In the genomic region with DNA sequence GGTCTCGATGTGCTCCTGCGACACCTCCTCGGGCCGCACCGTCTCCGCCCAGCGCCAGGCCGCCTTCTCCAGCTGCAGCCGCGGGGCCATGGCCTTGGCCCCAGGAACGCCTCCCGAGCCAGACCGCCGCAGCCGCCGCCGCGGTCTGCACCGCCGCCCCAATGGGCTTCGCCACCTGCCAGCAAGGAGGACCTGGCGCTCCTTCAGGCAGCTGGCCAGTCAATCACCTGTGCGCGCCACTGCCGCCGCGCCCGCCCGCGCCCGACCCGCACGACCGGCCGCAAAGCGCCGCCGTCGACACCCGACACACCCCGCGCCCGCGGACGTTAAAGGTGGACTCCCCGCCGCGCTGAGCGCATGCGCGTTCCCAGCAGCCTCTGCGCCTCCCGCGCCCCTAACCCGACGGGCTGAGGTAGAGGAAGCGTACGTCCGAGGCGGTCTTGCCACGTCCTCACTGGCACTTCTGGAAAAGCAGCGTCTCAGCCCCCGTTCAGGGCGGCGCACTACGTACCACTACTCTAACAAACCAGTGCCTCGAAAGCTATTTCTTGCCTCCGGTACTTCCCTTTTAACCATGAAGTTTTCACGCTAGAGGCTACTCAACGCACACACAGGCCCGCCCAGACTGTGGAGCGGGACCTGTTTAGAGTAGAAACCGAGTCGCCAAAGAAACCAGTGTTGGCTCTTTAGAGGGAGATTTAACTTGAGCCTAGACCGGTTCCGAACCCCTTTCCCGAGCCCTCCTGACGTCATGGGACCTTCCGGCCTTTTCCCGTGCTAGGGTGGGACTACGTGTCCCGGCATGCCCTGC, we compare ENCODE assay signal across 1 cellular context.
TF ChIP-seq lines count a peak whose summit lies in the region.

TSS of gene USP48 (minus strand) at position 282 of the 811 bp plus-strand sequence. CDS start at position 90, 192 bp downstream.

TF ChIP-seq in HepG2, 621 proteins besides CTCF, POLR2A, EP300 and RAD21 (continued from another document and continues in another):
- TF ChIP-seq, protein P1, sequence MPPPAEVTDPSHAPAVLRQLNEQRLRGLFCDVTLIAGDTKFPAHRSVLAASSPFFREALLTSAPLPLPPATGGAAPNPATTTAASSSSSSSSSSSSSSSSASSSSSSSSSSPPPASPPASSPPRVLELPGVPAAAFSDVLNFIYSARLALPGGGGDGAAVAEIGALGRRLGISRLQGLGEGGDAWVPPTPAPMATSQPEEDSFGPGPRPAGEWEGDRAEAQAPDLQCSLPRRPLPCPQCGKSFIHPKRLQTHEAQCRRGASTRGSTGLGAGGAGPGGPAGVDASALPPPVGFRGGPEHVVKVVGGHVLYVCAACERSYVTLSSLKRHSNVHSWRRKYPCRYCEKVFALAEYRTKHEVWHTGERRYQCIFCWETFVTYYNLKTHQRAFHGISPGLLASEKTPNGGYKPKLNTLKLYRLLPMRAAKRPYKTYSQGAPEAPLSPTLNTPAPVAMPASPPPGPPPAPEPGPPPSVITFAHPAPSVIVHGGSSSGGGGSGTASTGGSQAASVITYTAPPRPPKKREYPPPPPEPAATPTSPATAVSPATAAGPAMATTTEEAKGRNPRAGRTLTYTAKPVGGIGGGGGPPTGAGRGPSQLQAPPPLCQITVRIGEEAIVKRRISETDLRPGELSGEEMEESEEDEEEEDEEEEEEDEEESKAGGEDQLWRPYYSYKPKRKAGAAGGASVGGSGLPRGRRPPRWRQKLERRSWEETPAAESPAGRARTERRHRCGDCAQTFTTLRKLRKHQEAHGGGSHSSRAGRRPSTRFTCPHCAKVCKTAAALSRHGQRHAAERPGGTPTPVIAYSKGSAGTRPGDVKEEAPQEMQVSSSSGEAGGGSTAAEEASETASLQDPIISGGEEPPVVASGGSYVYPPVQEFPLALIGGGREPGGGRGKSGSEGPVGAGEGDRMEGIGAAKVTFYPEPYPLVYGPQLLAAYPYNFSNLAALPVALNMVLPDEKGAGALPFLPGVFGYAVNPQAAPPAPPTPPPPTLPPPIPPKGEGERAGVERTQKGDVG (CRISPR knock-in tag; IDR thresholded peaks at IDR 0.05; ENCODE audit: borderline replicate concordance), result no peak
- TF ChIP-seq RBM22 (optimal IDR thresholded peaks at IDR 0.05; ENCODE audit: low read length) (peak; percentile 86), KDM2A (CRISPR knock-in tag; IDR thresholded peaks at IDR 0.05; ENCODE audit: borderline replicate concordance, low read depth) (peak; percentile 90), ZNF747 (CRISPR knock-in tag; IDR thresholded peaks at IDR 0.05; ENCODE audit: borderline replicate concordance) (peak; percentile 45; the same call in 1 of the 2 replicates), HDAC6 (IDR thresholded peaks at IDR 0.05; ENCODE audit: low read depth, low read length) (no peak), STAT6 (CRISPR knock-in tag; IDR thresholded peaks at IDR 0.05; ENCODE audit: borderline replicate concordance) (no peak; the same call in 1 of the 2 replicates), NFIB (CRISPR knock-in tag; IDR thresholded peaks at IDR 0.05; ENCODE audit: borderline replicate concordance) (no peak), ZBTB8A (CRISPR knock-in tag; IDR thresholded peaks at IDR 0.05; ENCODE audit: borderline replicate concordance, low read depth) (no peak), ZNF737 (CRISPR knock-in tag; IDR thresholded peaks at IDR 0.05; ENCODE audit: borderline replicate concordance) (no peak), ZNF24 (IDR thresholded peaks at IDR 0.05) (no peak), RBM39 (IDR thresholded peaks at IDR 0.05; ENCODE audit: low read depth, low read length, poor library complexity, severe bottlenecking) (peak; percentile 48), FOXP1 (IDR thresholded peaks at IDR 0.05) (no peak), FOXP1 (CRISPR knock-in tag; IDR thresholded peaks at IDR 0.05) (0 out of 2 replicates have a peak, but pooled peaks have one; percentile 8), BCL6 (CRISPR knock-in tag; IDR thresholded peaks at IDR 0.05) (peak; percentile 42; the same call in 1 of the 2 replicates), ZNF616 (CRISPR knock-in tag; IDR thresholded peaks at IDR 0.05; ENCODE audit: low read depth) (peak; percentile 72), CREM (IDR thresholded peaks at IDR 0.05) (peak; percentile 99), CREM (CRISPR knock-in tag; IDR thresholded peaks at IDR 0.05) (0 out of 2 replicates have a peak, but pooled peaks have one; percentile 19), ADNP (CRISPR knock-in tag; IDR thresholded peaks at IDR 0.05) (no peak), RFXAP (CRISPR knock-in tag; IDR thresholded peaks at IDR 0.05; ENCODE audit: borderline replicate concordance) (no peak; the same call in 1 of the 2 replicates), TOPORS (CRISPR knock-in tag; IDR thresholded peaks at IDR 0.05) (peak; percentile 83), MIXL1 (CRISPR knock-in tag; IDR thresholded peaks at IDR 0.05) (no peak; the same call in none of the 2 replicates), PITX1 (CRISPR knock-in tag; IDR thresholded peaks at IDR 0.05) (peak; percentile 39; the same call in 1 of the 2 replicates), ISX (CRISPR knock-in tag; conservative IDR thresholded peaks at IDR 0.05) (no peak; the same call in 1 of the 2 replicates), ZFP62 (CRISPR knock-in tag; IDR thresholded peaks at IDR 0.05) (peak; percentile 79; the same call in 1 of the 2 replicates), WIZ (CRISPR knock-in tag; IDR thresholded peaks at IDR 0.05) (0 out of 2 replicates have a peak, but pooled peaks have one; percentile 60), ZGPAT (CRISPR knock-in tag; IDR thresholded peaks at IDR 0.05) (peak; percentile 70), ZKSCAN8 (CRISPR knock-in tag; IDR thresholded peaks at IDR 0.05; ENCODE audit: borderline replicate concordance) (peak; percentile 10; the same call in 1 of the 2 replicates), TCF7 (IDR thresholded peaks at IDR 0.05; ENCODE audit: low read depth) (no peak), SMARCC2 (IDR thresholded peaks at IDR 0.05) (no peak), RBFOX2 (IDR thresholded peaks at IDR 0.05; ENCODE audit: low read depth, low read length) (peak; percentile 99)
- TF ChIP-seq, protein P2, sequence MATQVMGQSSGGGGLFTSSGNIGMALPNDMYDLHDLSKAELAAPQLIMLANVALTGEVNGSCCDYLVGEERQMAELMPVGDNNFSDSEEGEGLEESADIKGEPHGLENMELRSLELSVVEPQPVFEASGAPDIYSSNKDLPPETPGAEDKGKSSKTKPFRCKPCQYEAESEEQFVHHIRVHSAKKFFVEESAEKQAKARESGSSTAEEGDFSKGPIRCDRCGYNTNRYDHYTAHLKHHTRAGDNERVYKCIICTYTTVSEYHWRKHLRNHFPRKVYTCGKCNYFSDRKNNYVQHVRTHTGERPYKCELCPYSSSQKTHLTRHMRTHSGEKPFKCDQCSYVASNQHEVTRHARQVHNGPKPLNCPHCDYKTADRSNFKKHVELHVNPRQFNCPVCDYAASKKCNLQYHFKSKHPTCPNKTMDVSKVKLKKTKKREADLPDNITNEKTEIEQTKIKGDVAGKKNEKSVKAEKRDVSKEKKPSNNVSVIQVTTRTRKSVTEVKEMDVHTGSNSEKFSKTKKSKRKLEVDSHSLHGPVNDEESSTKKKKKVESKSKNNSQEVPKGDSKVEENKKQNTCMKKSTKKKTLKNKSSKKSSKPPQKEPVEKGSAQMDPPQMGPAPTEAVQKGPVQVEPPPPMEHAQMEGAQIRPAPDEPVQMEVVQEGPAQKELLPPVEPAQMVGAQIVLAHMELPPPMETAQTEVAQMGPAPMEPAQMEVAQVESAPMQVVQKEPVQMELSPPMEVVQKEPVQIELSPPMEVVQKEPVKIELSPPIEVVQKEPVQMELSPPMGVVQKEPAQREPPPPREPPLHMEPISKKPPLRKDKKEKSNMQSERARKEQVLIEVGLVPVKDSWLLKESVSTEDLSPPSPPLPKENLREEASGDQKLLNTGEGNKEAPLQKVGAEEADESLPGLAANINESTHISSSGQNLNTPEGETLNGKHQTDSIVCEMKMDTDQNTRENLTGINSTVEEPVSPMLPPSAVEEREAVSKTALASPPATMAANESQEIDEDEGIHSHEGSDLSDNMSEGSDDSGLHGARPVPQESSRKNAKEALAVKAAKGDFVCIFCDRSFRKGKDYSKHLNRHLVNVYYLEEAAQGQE (IDR thresholded peaks at IDR 0.05; ENCODE audit: borderline replicate concordance in 1 of 2, low read depth in 1 of 2, low read length in 2 of 2), result 0 out of 4 replicates have a peak, but pooled peaks of 1 of the 2 experiments have one; percentile 36
- TF ChIP-seq, protein P3, sequence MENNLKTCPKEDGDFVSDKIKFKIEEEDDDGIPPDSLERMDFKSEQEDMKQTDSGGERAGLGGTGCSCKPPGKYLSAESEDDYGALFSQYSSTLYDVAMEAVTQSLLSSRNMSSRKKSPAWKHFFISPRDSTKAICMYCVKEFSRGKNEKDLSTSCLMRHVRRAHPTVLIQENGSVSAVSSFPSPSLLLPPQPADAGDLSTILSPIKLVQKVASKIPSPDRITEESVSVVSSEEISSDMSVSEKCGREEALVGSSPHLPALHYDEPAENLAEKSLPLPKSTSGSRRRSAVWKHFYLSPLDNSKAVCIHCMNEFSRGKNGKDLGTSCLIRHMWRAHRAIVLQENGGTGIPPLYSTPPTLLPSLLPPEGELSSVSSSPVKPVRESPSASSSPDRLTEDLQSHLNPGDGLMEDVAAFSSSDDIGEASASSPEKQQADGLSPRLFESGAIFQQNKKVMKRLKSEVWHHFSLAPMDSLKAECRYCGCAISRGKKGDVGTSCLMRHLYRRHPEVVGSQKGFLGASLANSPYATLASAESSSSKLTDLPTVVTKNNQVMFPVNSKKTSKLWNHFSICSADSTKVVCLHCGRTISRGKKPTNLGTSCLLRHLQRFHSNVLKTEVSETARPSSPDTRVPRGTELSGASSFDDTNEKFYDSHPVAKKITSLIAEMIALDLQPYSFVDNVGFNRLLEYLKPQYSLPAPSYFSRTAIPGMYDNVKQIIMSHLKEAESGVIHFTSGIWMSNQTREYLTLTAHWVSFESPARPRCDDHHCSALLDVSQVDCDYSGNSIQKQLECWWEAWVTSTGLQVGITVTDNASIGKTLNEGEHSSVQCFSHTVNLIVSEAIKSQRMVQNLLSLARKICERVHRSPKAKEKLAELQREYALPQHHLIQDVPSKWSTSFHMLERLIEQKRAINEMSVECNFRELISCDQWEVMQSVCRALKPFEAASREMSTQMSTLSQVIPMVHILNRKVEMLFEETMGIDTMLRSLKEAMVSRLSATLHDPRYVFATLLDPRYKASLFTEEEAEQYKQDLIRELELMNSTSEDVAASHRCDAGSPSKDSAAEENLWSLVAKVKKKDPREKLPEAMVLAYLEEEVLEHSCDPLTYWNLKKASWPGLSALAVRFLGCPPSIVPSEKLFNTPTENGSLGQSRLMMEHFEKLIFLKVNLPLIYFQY (CRISPR knock-in tag; IDR thresholded peaks at IDR 0.05; ENCODE audit: borderline replicate concordance), result peak; percentile 87
- TF ChIP-seq, protein P4, sequence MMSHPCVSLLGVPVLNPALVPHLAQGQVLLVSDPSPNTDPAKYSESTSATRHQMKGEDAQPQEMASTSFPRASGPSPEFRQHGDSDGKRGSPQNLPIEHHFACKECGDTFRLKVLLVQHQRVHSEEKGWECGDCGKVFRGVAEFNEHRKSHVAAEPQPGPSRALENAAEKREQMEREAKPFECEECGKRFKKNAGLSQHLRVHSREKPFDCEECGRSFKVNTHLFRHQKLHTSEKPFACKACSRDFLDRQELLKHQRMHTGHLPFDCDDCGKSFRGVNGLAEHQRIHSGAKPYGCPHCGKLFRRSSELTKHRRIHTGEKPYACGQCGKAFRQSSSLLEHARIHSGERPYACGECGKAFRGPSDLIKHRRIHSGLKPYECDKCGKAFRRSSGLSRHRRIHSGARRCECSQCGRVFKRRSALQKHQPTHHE (CRISPR knock-in tag; IDR thresholded peaks at IDR 0.05; ENCODE audit: borderline replicate concordance), result peak; percentile 82; the same call in 1 of the 2 replicates
- TF ChIP-seq, protein P5, sequence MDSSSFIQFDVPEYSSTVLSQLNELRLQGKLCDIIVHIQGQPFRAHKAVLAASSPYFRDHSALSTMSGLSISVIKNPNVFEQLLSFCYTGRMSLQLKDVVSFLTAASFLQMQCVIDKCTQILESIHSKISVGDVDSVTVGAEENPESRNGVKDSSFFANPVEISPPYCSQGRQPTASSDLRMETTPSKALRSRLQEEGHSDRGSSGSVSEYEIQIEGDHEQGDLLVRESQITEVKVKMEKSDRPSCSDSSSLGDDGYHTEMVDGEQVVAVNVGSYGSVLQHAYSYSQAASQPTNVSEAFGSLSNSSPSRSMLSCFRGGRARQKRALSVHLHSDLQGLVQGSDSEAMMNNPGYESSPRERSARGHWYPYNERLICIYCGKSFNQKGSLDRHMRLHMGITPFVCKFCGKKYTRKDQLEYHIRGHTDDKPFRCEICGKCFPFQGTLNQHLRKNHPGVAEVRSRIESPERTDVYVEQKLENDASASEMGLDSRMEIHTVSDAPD (CRISPR knock-in tag; IDR thresholded peaks at IDR 0.05), result no peak; the same call in 1 of the 2 replicates
